Comparison of ENCODE assay signal across 18 cellular contexts in genomic region chr7:29424295-29424983, GRCh38.
DNase-seq lines count a peak whose midpoint lies in the region; ATAC-seq and TF ChIP-seq lines count a peak whose summit lies in the region.
"Had no signal": no experiment of that assay in that cellular context is flagged by ENCODE, and none has a peak within 500 bp of the region (broad histone marks: within the 10 kb centered on the region; RNA-seq: fewer than 3 reads in every experiment).

No MANE protein-coding gene starts in this region.

- no peaks in the 10 kb centered on the region for H3K9me3 Mint-ChIP-seq in stimulated activated memory B cell treated with anti-CD40 and anti-IgM and Interleukin-4, amounts not matched to agents 10 μg/mL and 1 μg/mL and 100 μg/mL, for 72 hours
- H3K9me3 Mint-ChIP-seq: activated T-helper 2 cell treated with anti-CD3 and anti-CD28 coated beads, Interferon-gamma antibody, Interleukin-2, Interleukin-4, amounts not matched to agents 10 μg/mL and 5 μg/mL and 100 μg/mL, durations not matched to agents 14 hours and 24 hours and 36 hours; natural killer cell had no signal

- H3K4me1 Mint-ChIP-seq in stimulated activated memory B cell treated with anti-CD40 and anti-IgM and Interleukin-4, amounts not matched to agents 10 μg/mL and 1 μg/mL and 100 μg/mL, for 72 hours = peaks cover 17% of the 10 kb centered on the region
- H3K4me1 Mint-ChIP-seq: activated CD8-positive, alpha-beta memory T cell treated with anti-CD3 and anti-CD28 coated beads, Interleukin-2, amount 10 ng/mL, durations not matched to agents 7 days and 5 days had no signal

- ATAC-seq in GM18868 (IDR thresholded peaks at IDR 0.05; ENCODE audit: unreplicated experiment) (peak; percentile 67), GM21825 (IDR thresholded peaks at IDR 0.05; ENCODE audit: unreplicated experiment) (peak; percentile 63), HG03565 (IDR thresholded peaks at IDR 0.05; ENCODE audit: unreplicated experiment) (peak; percentile 42), HG02884 (IDR thresholded peaks at IDR 0.05; ENCODE audit: unreplicated experiment) (no peak)
- peak; percentile 75 for ATAC-seq in stimulated activated memory B cell treated with anti-CD40 and anti-IgM and Interleukin-4, amounts not matched to agents 10 μg/mL and 1 μg/mL and 100 μg/mL, for 72 hours
- ATAC-seq: activated CD8-positive, alpha-beta memory T cell treated with anti-CD3 and anti-CD28 coated beads, Interleukin-2, amount 10 ng/mL, durations not matched to agents 7 days and 5 days; esophagus mucosa; natural killer cell; Panc1 had no signal

- WGBS in adrenal gland, 4 donors = 80 to 91% (median 87%) methylated on average over 7 of the region's 7 CpGs

- H3K9me3 ChIP-seq in adrenal gland (replicated peaks in 1 of 3) = no peaks in the 10 kb centered on the region

- H3K4me3 ChIP-seq in adrenal gland = no peak overlapping the region
- H3K4me3 ChIP-seq: SK-N-MC had no signal

- no peak overlapping the region for H3K27ac Mint-ChIP-seq in stimulated activated memory B cell treated with anti-CD40 and anti-IgM and Interleukin-4, amounts not matched to agents 10 μg/mL and 1 μg/mL and 100 μg/mL, for 72 hours
- H3K27ac Mint-ChIP-seq: activated CD8-positive, alpha-beta memory T cell treated with anti-CD3 and anti-CD28 coated beads, Interleukin-2, amount 10 ng/mL, durations not matched to agents 7 days and 5 days; activated T-helper 2 cell treated with anti-CD3 and anti-CD28 coated beads, Interferon-gamma antibody, Interleukin-2, Interleukin-4, amounts not matched to agents 10 μg/mL and 5 μg/mL and 100 μg/mL, durations not matched to agents 14 hours and 24 hours and 36 hours; natural killer cell had no signal

- no peak overlapping the region for H3K4me3 Mint-ChIP-seq in stimulated activated memory B cell treated with anti-CD40 and anti-IgM and Interleukin-4, amounts not matched to agents 10 μg/mL and 1 μg/mL and 100 μg/mL, for 72 hours
- H3K4me3 Mint-ChIP-seq: activated CD8-positive, alpha-beta memory T cell treated with anti-CD3 and anti-CD28 coated beads, Interleukin-2, amount 10 ng/mL, durations not matched to agents 7 days and 5 days; natural killer cell had no signal

- H3K36me3 ChIP-seq in adrenal gland (replicated peaks in 1 of 2) = no peaks in the 10 kb centered on the region

- no peak for TF ChIP-seq CTCF in adrenal gland (IDR thresholded peaks at IDR 0.05)

- H3K36me3 Mint-ChIP-seq in stimulated activated memory B cell treated with anti-CD40 and anti-IgM and Interleukin-4, amounts not matched to agents 10 μg/mL and 1 μg/mL and 100 μg/mL, for 72 hours = no peaks in the 10 kb centered on the region
- H3K36me3 Mint-ChIP-seq: activated CD8-positive, alpha-beta memory T cell treated with anti-CD3 and anti-CD28 coated beads, Interleukin-2, amount 10 ng/mL, durations not matched to agents 7 days and 5 days; natural killer cell had no signal

- intact Hi-C loops in adrenal gland (cut with DNase I) = no loop called here

- DNase-seq in DMS79 treated with DMSO at 0.1 percent for 48 hours (lab: John Stamatoyannopoulos, UW) = no peak
- no peak for DNase-seq in adrenal gland
- DNase-seq: activated CD8-positive, alpha-beta memory T cell treated with anti-CD3 and anti-CD28 coated beads, Interleukin-2, amount 10 ng/mL, durations not matched to agents 7 days and 5 days; Calu3; GDM1; H7; natural killer cell; T1000 had no signal

- H3K27ac ChIP-seq in adrenal gland = no peak overlapping the region
- H3K27ac ChIP-seq: HL-60, SK-N-MC had no signal

- no peak for TF ChIP-seq POLR2A in adrenal gland (IDR thresholded peaks at IDR 0.05)

- H3K4me1 ChIP-seq in adrenal gland (replicated peaks in 1 of 2) = no peaks in the 10 kb centered on the region

- no peaks in the 10 kb centered on the region for H3K27me3 ChIP-seq in adrenal gland

- peaks cover 18% of the 10 kb centered on the region for H3K27me3 Mint-ChIP-seq in stimulated activated memory B cell treated with anti-CD40 and anti-IgM and Interleukin-4, amounts not matched to agents 10 μg/mL and 1 μg/mL and 100 μg/mL, for 72 hours
- H3K27me3 Mint-ChIP-seq: activated CD8-positive, alpha-beta memory T cell treated with anti-CD3 and anti-CD28 coated beads, Interleukin-2, amount 10 ng/mL, durations not matched to agents 7 days and 5 days had no signal
